Comparison of ENCODE assay signal across 8 cellular contexts in the genomic region with DNA sequence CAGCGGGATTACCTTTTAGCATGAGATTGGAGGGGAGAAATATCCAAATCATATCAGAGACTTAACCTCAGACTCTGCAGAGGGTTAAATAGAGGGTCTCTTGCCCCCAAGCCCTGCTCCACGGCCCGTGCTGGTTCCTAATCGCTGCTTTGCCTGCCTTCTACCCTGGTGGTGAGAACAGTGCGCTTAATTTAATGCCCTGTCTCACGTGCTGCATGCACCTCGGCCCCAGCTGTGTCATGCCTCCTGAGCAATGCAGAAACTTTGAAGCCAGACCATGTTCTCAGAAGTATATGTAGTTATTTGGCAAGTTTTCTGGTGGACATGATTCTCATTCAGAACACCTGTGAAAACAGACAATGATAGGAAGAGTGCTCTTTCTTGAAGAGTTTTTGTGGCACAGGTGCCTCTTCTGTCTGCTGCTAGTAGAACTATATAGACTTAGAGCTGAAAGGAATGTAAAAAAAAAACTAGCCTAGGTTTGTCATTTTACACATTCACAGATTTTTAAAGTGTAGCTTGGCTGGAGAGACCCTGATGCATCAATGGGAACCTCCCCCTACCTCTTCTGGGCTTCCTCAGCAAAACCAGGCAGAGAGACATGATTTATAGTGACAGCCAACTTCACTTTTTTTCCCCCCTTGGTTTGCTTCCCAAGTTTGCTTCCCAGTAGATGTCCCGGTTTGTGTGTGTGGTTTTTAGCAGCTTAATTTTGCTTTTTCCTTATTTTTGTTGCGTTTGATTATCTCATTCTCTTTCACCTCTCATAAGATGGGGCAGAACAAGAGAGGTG. TPM values are rescaled to one million over a fixed set of nuclear protein-coding genes. Genes with fewer than 3 reads are reported as not detected.
DNase-seq lines count a peak whose midpoint lies in the region; FAIRE-seq and TF ChIP-seq lines count a peak whose summit lies in the region.

No MANE protein-coding gene starts in this region.

- peaks cover 20 to 35% (median 31%) of the 10 kb centered on the region in 3 donors for H3K4me1 ChIP-seq in skeletal muscle tissue (ENCODE audit: control insufficient read depth in 3 of 3, insufficient read depth in 3 of 3, low read length in 3 of 3)

- H3K27ac ChIP-seq in skeletal muscle tissue (ENCODE audit: low read depth, low read length): no peak overlapping the region

- DNase-seq in NCI-H446 treated with DMSO at 0.1 percent for 48 hours (lab: John Stamatoyannopoulos, UW): peak; percentile 22
- DNase-seq in NCI-H446 (lab: John Stamatoyannopoulos, UW): no peak
- peak; percentile 40 for DNase-seq in H4 (ENCODE audit: low spot score)
- peak; percentile 23 to 38 for DNase-seq in Kasumi-1 (lab: John Stamatoyannopoulos, UW)
- DNase-seq in activated CD8-positive, alpha-beta memory T cell treated with anti-CD3 and anti-CD28 coated beads, Interleukin-2, amount 50 U/mL, for 1 hour (ENCODE audit: extremely low read depth): peak; percentile 35
- peak; percentile 20 for DNase-seq in fibroblast of pulmonary artery (ENCODE audit: low read depth)
- no peak for DNase-seq in HTR-8/SVneo (ENCODE audit: insufficient read length, low spot score)

- H3K4me3 ChIP-seq in fibroblast of pulmonary artery (replicated peaks; ENCODE audit: low read depth, low read length): peak overlapping the region; percentile 76
- H3K4me3 ChIP-seq in skeletal muscle tissue (ENCODE audit: low read length in 3 of 3): peak overlapping the region; percentile 86 to 94 (median 89)

- no peak for FAIRE-seq in HTR-8/SVneo (lab: Jason Lieb, UNC)

- TF ChIP-seq CTCF in fibroblast of pulmonary artery (IDR thresholded peaks at IDR 0.05; ENCODE audit: low read length, missing control alignments): peak; percentile 14

- peak overlapping the region; percentile 46 to 89 (median 89) for H3K9ac ChIP-seq in skeletal muscle tissue (ENCODE audit: low read depth in 1 of 3, low read length in 3 of 3)

- H3K9me3 ChIP-seq in skeletal muscle tissue (ENCODE audit: control insufficient read depth in 3 of 3, low read length in 3 of 3): no peaks in the 10 kb centered on the region

- H3K36me3 ChIP-seq in skeletal muscle tissue (ENCODE audit: control insufficient read depth in 3 of 3, insufficient read depth in 3 of 3, low read length in 3 of 3): peaks cover 0 to 3% (median 2%) of the 10 kb centered on the region in 3 donors

- no peaks in the 10 kb centered on the region for H3K27me3 ChIP-seq in skeletal muscle tissue (ENCODE audit: control insufficient read depth in 3 of 3, insufficient read depth in 3 of 3, low read length in 3 of 3)

RNA-seq across cellular contexts. Expression of a gene that starts 1.6 kb away (rescaled TPM):
- 23.0 and 32.7 TPM in 2 replicates for total RNA-seq in H4 (2014; rRNA removed; shearing (Covaris generic))
- 10.4 TPM for total RNA-seq in skeletal muscle tissue

Comparison
In these comparisons a context has a peak if more than half of its experiments do, and no peak if none do; other contexts are left out.
1. DNase-seq: peak in NCI-H446 treated with DMSO at 0.1 percent for 48 hours (single experiment), H4 (single experiment), Kasumi-1 (2 of 2), activated CD8-positive, alpha-beta memory T cell treated with anti-CD3 and anti-CD28 coated beads, Interleukin-2, amount 50 U/mL, for 1 hour (single experiment) and fibroblast of pulmonary artery (single experiment); none in NCI-H446 (0 of 2) and HTR-8/SVneo (single experiment).